ENCODE assay signal across 1 cellular context in genomic region chr12:118377005-118377890, GRCh38.
TF ChIP-seq lines count a peak whose summit lies in the region.

No MANE protein-coding gene starts in this region.

TF ChIP-seq in SK-N-SH, 30 proteins besides CTCF, POLR2A, EP300 and RAD21 (continued from another document):
- TF ChIP-seq MXI1 (IDR thresholded peaks at IDR 0.05; ENCODE audit: low read depth, low read length): no peak
- no peak for TF ChIP-seq RCOR1 (IDR thresholded peaks at IDR 0.05; ENCODE audit: low read length)
- TF ChIP-seq FOSL2 (IDR thresholded peaks at IDR 0.05; ENCODE audit: borderline replicate concordance, low read depth): no peak
- TF ChIP-seq POLR2AphosphoS5 (IDR thresholded peaks at IDR 0.05; ENCODE audit: low read depth, low read length): no peak
- no peak for TF ChIP-seq USF1 (IDR thresholded peaks at IDR 0.05; ENCODE audit: borderline replicate concordance, low read depth)
- TF ChIP-seq, protein P1, sequence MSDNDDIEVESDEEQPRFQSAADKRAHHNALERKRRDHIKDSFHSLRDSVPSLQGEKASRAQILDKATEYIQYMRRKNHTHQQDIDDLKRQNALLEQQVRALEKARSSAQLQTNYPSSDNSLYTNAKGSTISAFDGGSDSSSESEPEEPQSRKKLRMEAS (IDR thresholded peaks at IDR 0.05; ENCODE audit: low read depth): no peak
- no peak for TF ChIP-seq SMC3 (IDR thresholded peaks at IDR 0.05; ENCODE audit: low read depth, low read length)
- no peak for TF ChIP-seq EZH2phosphoT487 (IDR thresholded peaks at IDR 0.05; ENCODE audit: borderline replicate concordance, low read depth)
